ENCODE assay signal across 9 cellular contexts in the genomic region with DNA sequence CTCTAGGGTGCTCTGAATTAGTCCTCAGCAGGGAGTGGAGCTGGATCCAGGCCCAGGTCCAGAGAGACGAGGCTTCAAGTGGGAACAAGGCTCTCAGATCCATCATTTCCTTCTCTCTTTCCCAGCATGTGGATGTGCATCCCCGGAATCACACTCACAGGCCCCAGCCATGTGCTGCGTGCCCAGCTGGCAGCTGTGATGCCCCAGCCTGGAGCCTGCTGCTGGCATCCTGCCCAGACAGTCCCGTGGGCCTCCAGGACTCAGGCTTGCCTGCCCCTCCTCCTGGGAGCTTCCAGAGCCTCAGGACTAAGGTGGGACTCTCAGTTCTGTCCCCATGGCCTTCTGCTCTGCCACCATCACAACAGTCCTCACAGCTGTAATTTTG. TPM values are rescaled to one million over a fixed set of nuclear protein-coding genes. Genes with fewer than 3 reads are reported as not detected.
DNase-seq lines count a peak whose midpoint lies in the region; ATAC-seq, FAIRE-seq and TF ChIP-seq lines count a peak whose summit lies in the region.
"Had no signal": no experiment of that assay in that cellular context is flagged by ENCODE, and none has a peak within 500 bp of the region (broad histone marks: within the 10 kb centered on the region; RNA-seq: fewer than 3 reads in every experiment).

No MANE protein-coding gene starts in this region.

- POLR2A ChIA-PET in H1 (lab: Charles Lee; ENCODE audit: partially characterized antibody), result no interaction called here
- POLR2A ChIA-PET in OCI-LY7 (lab: Charles Lee), result no interaction called here

- no peaks in the 10 kb centered on the region for H3K9me3 Mint-ChIP-seq in activated T-cell treated with anti-CD3 and anti-CD28 coated beads, Interleukin-2, amount 50 U/mL, for 24 hours

- intact Hi-C loops in pancreas (cut with DNase I) (loop anchor here in 1 of 3 donors (10.0 kb wide), 1 partner anchor 103 kb away; a partner anchor contains a TSS), OCI-LY7 (cut with micrococcal nuclease; ENCODE audit: unreplicated experiment) (no loop called here)

- no TSS peak for BruUV-seq in OCI-LY7 (replicated peaks; lab: Mats Ljungman, UMichigan)

- H2BK15ac ChIP-seq in H1 (ENCODE audit: low read length), result no peak overlapping the region

- DNase-seq in DMS 273 treated with DMSO at 0.1 percent for 48 hours (lab: John Stamatoyannopoulos, UW) (peak; percentile 26), NCI-H2196 treated with DMSO at 0.1 percent for 48 hours (lab: John Stamatoyannopoulos, UW; ENCODE audit: unreplicated experiment) (peak; percentile 57), H1 (ENCODE audit: low read depth in 1 of 2, low spot score in 2 of 2) (no peak), pancreas (peak in 4 of 6 donors; percentile 16 to 75 (median 52)), OCI-LY7 (ENCODE audit: low spot score) (no peak)
- DNase-seq in activated effector memory CD4-positive, alpha-beta T cell treated with anti-CD3 and anti-CD28 coated beads, Interleukin-2, amount 50 U/mL, for 16 hours, result no peak
- DNase-seq in activated T-cell treated with anti-CD3 and anti-CD28 coated beads, Interleukin-2, amount 50 U/mL, for 24 hours, result no peak

- no peak overlapping the region for H3K56ac ChIP-seq in H1 (replicated peaks; ENCODE audit: insufficient read length, low read depth, low read length)

- TF ChIP-seq EP300 in H1 (IDR thresholded peaks at IDR 0.05; ENCODE audit: borderline replicate concordance in 1 of 2, low read depth in 2 of 2, low read length in 2 of 2), result no peak

- no peak overlapping the region for H3K27ac ChIP-seq in H1 (ENCODE audit: low read depth, low read length)
- no peak overlapping the region for H3K27ac ChIP-seq in pancreas
- no peak overlapping the region for H3K27ac ChIP-seq in OCI-LY7 (ENCODE audit: low read depth, low read length, poor library complexity, severe bottlenecking)
- H3K27ac ChIP-seq: Peyer's patch had no signal

- no peak overlapping the region for H2BK20ac ChIP-seq in H1 (ENCODE audit: low read length)

- no peak overlapping the region for H3K14ac ChIP-seq in H1 (ENCODE audit: insufficient read length)

- H3K4me1 Mint-ChIP-seq in activated T-cell treated with anti-CD3 and anti-CD28 coated beads, Interleukin-2, amount 50 U/mL, for 24 hours (ENCODE audit: low read depth), result no peaks in the 10 kb centered on the region

- no peak overlapping the region for H3K23ac ChIP-seq in H1 (ENCODE audit: insufficient read length)

- CTCF ChIA-PET in H1 (lab: Charles Lee; ENCODE audit: partially characterized antibody) (interaction anchor here (0.6 to 11.3 kb wide), 61 partner anchors 8 to 493 kb away, joined by 3 to 112 read pairs (median 4); a partner anchor contains a TSS), OCI-LY7 (lab: Charles Lee; ENCODE audit: unreplicated experiment) (no interaction called here)

- H2BK12ac ChIP-seq in H1 (ENCODE audit: low read depth, low read length), result no peak overlapping the region

- no peak overlapping the region for H3K18ac ChIP-seq in H1 (ENCODE audit: extremely low read depth, low read length)

- H3K4me2 ChIP-seq in H1 (ENCODE audit: insufficient read depth in 1 of 2, low read depth in 2 of 2, low read length in 2 of 2) (no peak overlapping the region), OCI-LY7 (ENCODE audit: low read length) (no peak overlapping the region)

- no peak overlapping the region for H4K91ac ChIP-seq in H1 (replicated peaks; ENCODE audit: insufficient read length, low read length)

- H3K4me3 ChIP-seq in H1 (ENCODE audit: extremely low read depth in 1 of 4, insufficient read depth in 2 of 4, low read depth in 3 of 4, low read length in 4 of 4) (no peak overlapping the region), pancreas (no peak overlapping the region), OCI-LY7 (ENCODE audit: low read depth, low read length, poor library complexity, severe bottlenecking) (no peak overlapping the region)
- H3K4me3 ChIP-seq: Peyer's patch had no signal

- no peaks in the 10 kb centered on the region for H3K9me2 ChIP-seq in OCI-LY7 (ENCODE audit: insufficient read depth, low read length)

- no peaks in the 10 kb centered on the region for H4K20me1 ChIP-seq in H1 (replicated peaks in 1 of 2; ENCODE audit: control insufficient read depth in 1 of 2, insufficient read depth in 2 of 2, low read length in 2 of 2)
- H4K20me1 ChIP-seq in OCI-LY7 (ENCODE audit: insufficient read depth, low read length), result no peaks in the 10 kb centered on the region

- no peaks in the 10 kb centered on the region for H3K79me2 ChIP-seq in H1 (ENCODE audit: control insufficient read depth in 1 of 2, insufficient read depth in 2 of 2, low read length in 2 of 2)
- no peaks in the 10 kb centered on the region for H3K79me2 ChIP-seq in OCI-LY7 (ENCODE audit: insufficient read depth, low read depth, low read length)

- peak overlapping the region; percentile 23; the same call in 1 of the 2 replicates for H4K8ac ChIP-seq in H1 (ENCODE audit: extremely low read depth, insufficient read depth, low read length)

- H4K5ac ChIP-seq in H1 (ENCODE audit: insufficient read length, low read depth, low read length), result no peak overlapping the region

- H3K27me3 Mint-ChIP-seq in activated T-cell treated with anti-CD3 and anti-CD28 coated beads, Interleukin-2, amount 50 U/mL, for 24 hours, result peaks cover 12% of the 10 kb centered on the region

- no peak overlapping the region for H3K27ac Mint-ChIP-seq in activated T-cell treated with anti-CD3 and anti-CD28 coated beads, Interleukin-2, amount 50 U/mL, for 24 hours

- no peak overlapping the region for H2BK5ac ChIP-seq in H1 (ENCODE audit: low read depth, low read length)

- H3K9me3 ChIP-seq in H1 (ENCODE audit: insufficient read depth in 2 of 2, low read depth in 1 of 2, low read length in 1 of 2) (no peaks in the 10 kb centered on the region), pancreas (no peaks in the 10 kb centered on the region), OCI-LY7 (ENCODE audit: low read length) (no peaks in the 10 kb centered on the region)
- H3K9me3 ChIP-seq: Peyer's patch had no signal

- H3K4me1 ChIP-seq in H1 (replicated peaks in 1 of 4; ENCODE audit: control insufficient read depth in 3 of 4, insufficient read depth in 4 of 4, low read length in 3 of 4), result peaks cover 0 to 7% (median 1%) of the 10 kb centered on the region in 4 experiments; a peak in 2 of 7 replicates
- H3K4me1 ChIP-seq in pancreas, result no peaks in the 10 kb centered on the region
- no peaks in the 10 kb centered on the region for H3K4me1 ChIP-seq in OCI-LY7 (ENCODE audit: insufficient read depth, low read length, poor library complexity, severe bottlenecking)
- H3K4me1 ChIP-seq: Peyer's patch had no signal

- no peaks in the 10 kb centered on the region for H3K23me2 ChIP-seq in H1 (ENCODE audit: low read depth, low read length)

- H3K36me3 Mint-ChIP-seq in activated T-cell treated with anti-CD3 and anti-CD28 coated beads, Interleukin-2, amount 50 U/mL, for 24 hours (ENCODE audit: low read depth), result no peaks in the 10 kb centered on the region

- no peak overlapping the region for H3K4me3 Mint-ChIP-seq in activated T-cell treated with anti-CD3 and anti-CD28 coated beads, Interleukin-2, amount 50 U/mL, for 24 hours

- FAIRE-seq in H1 (lab: Jason Lieb, UNC) (no peak), pancreas (lab: Jason Lieb, UNC) (no peak)

- H2BK120ac ChIP-seq in H1 (replicated peaks; ENCODE audit: low read depth, low read length), result no peak overlapping the region

- H3K36me3 ChIP-seq in H1 (ENCODE audit: control insufficient read depth in 2 of 4, insufficient read depth in 4 of 4, low read length in 3 of 4) (no peaks in the 10 kb centered on the region), pancreas (no peaks in the 10 kb centered on the region), OCI-LY7 (ENCODE audit: insufficient read depth, low read length) (no peaks in the 10 kb centered on the region)
- H3K36me3 ChIP-seq: Peyer's patch had no signal

- no peak for TF ChIP-seq POLR2A in H1 (IDR thresholded peaks at IDR 0.05; ENCODE audit: control extremely low read depth in 1 of 2, low read depth in 2 of 2, low read length in 2 of 2)

- H2AFZ ChIP-seq in H1 (ENCODE audit: low read length), result no peak overlapping the region
- no peak overlapping the region for H2AFZ ChIP-seq in OCI-LY7 (ENCODE audit: low read length)

- no peak overlapping the region for H2AK5ac ChIP-seq in H1 (ENCODE audit: low read depth, low read length)

- ATAC-seq in pancreas (peak in 3 of 4 donors; percentile 62 to 79 (median 68)), HG03565 (IDR thresholded peaks at IDR 0.05; ENCODE audit: unreplicated experiment) (no peak)

- H3K27me3 ChIP-seq in H1 (replicated peaks in 1 of 4; ENCODE audit: control insufficient read depth in 3 of 4, extremely low read depth in 1 of 4, insufficient read depth in 3 of 4, low read length in 3 of 4), result peaks cover 0 to 4% (median 0%) of the 10 kb centered on the region in 4 experiments; a peak in 1 of 7 replicates
- H3K27me3 ChIP-seq in pancreas, result no peaks in the 10 kb centered on the region
- H3K27me3 ChIP-seq: Peyer's patch had no signal

- H3K4ac ChIP-seq in H1 (replicated peaks; ENCODE audit: insufficient read length, low read depth, low read length), result no peak overlapping the region

- no peak overlapping the region for H3K9ac ChIP-seq in H1 (replicated peaks in 1 of 4; ENCODE audit: extremely low read depth in 1 of 4, low read depth in 3 of 4, low read length in 3 of 4)

- 75% methylated on average over 4 of the region's 4 CpGs; no CpG with 5 or more reads in 1 of the 2 experiments for WGBS in H1 (ENCODE audit: extremely low coverage in 1 of 2, insufficient coverage in 1 of 2, insufficient read length in 1 of 2, insufficient replicate concordance in 2 of 2, low coverage in 1 of 2, low lambda C conversion rate in 2 of 2, missing lambda C conversion rate in 1 of 2), 2 experiments
- WGBS in pancreas, 2 donors, result 21 to 29% methylated on average over 4 of the region's 4 CpGs

- TF ChIP-seq RAD21 in H1 (IDR thresholded peaks at IDR 0.05 in 1 of 2, conservative IDR thresholded peaks at IDR 0.05 in 1 of 2; ENCODE audit: low read depth in 2 of 2, low read length in 2 of 2), result no peak

- TF ChIP-seq CTCF in H1 (IDR thresholded peaks at IDR 0.05; ENCODE audit: control extremely low read depth in 1 of 3, insufficient read depth in 1 of 3, low read depth in 1 of 3, low read length in 3 of 3), result no peak
- no peak for TF ChIP-seq CTCF in pancreas (IDR thresholded peaks at IDR 0.05)
- no peak for TF ChIP-seq CTCF in OCI-LY7 (conservative IDR thresholded peaks at IDR 0.05; ENCODE audit: low read length)

- no peaks in the 10 kb centered on the region; the same call in 1 of the 2 replicates for H3K79me1 ChIP-seq in H1 (ENCODE audit: low read depth, low read length)

RNA-seq across cellular contexts. Expression of a gene that starts 6.2 kb away (rescaled TPM):
- not detected in 2 replicates for total RNA-seq in H1 (2021; fragmentation: NEBNext Ultra II Directional; extraction: Animal tissue kit (Norgen Biotek cat#: 25700))
- polyA plus RNA-seq in H1 (2011; rRNA removed) (not detected in 2 replicates), pancreas (not detected)
- polyA plus RNA-seq in H1 (2011; cell fraction: cytosol; rRNA removed), result not detected
- not detected for polyA plus RNA-seq in H1 (2011; cell fraction: nucleus; rRNA removed)
- polyA plus RNA-seq in H1 (2012, experiment 1 of 2), result not detected in 4 replicates
- polyA plus RNA-seq in H1 (2012, experiment 2 of 2), result not detected
- polyA plus RNA-seq in H1 (2013, experiment 1 of 2), result not detected
- not detected for polyA plus RNA-seq in H1 (2013, experiment 2 of 2)
- polyA minus RNA-seq in H1 (2011; rRNA and poly(A)+ RNA removed), result not detected in 2 replicates
- not detected for polyA minus RNA-seq in H1 (2011; cell fraction: cytosol; rRNA and poly(A)+ RNA removed)
- polyA minus RNA-seq in H1 (2011; cell fraction: nucleus; rRNA and poly(A)+ RNA removed), result not detected
- total RNA-seq in pancreas (not detected), OCI-LY7 (2022) (not detected in 2 replicates)
- total RNA-seq in OCI-LY7 (2014; rRNA removed; shearing (Covaris generic)), result not detected in 2 replicates
- total RNA-seq: Peyer's patch had no signal

RNA-seq across cellular contexts. Expression of a gene that starts 14.5 kb away (rescaled TPM):
- total RNA-seq in H1 (2021; fragmentation: NEBNext Ultra II Directional; extraction: Animal tissue kit (Norgen Biotek cat#: 25700)), result not detected in 2 replicates
- polyA plus RNA-seq in H1 (2011; rRNA removed) (not detected in 2 replicates), pancreas (not detected)
- polyA plus RNA-seq in H1 (2011; cell fraction: cytosol; rRNA removed), result not detected
- polyA plus RNA-seq in H1 (2011; cell fraction: nucleus; rRNA removed), result not detected
- polyA plus RNA-seq in H1 (2012, experiment 1 of 2), result not detected in 4 replicates
- polyA plus RNA-seq in H1 (2012, experiment 2 of 2), result not detected
- not detected for polyA plus RNA-seq in H1 (2013, experiment 1 of 2)
- not detected for polyA plus RNA-seq in H1 (2013, experiment 2 of 2)
- polyA minus RNA-seq in H1 (2011; rRNA and poly(A)+ RNA removed), result not detected in 2 replicates
- polyA minus RNA-seq in H1 (2011; cell fraction: cytosol; rRNA and poly(A)+ RNA removed), result not detected
- not detected for polyA minus RNA-seq in H1 (2011; cell fraction: nucleus; rRNA and poly(A)+ RNA removed)
- total RNA-seq in pancreas (not detected), OCI-LY7 (2022) (not detected in 2 replicates)
- total RNA-seq in OCI-LY7 (2014; rRNA removed; shearing (Covaris generic)), result not detected in 2 replicates
- total RNA-seq: Peyer's patch had no signal

RNA-seq across cellular contexts. Expression of a gene that starts 24.3 kb away (rescaled TPM):
- not detected in 2 replicates for total RNA-seq in H1 (2021; fragmentation: NEBNext Ultra II Directional; extraction: Animal tissue kit (Norgen Biotek cat#: 25700))
- polyA plus RNA-seq in H1 (2011; rRNA removed) (not detected in 2 replicates), pancreas (not detected)
- polyA plus RNA-seq in H1 (2011; cell fraction: cytosol; rRNA removed), result not detected
- not detected for polyA plus RNA-seq in H1 (2011; cell fraction: nucleus; rRNA removed)
- not detected in 4 replicates for polyA plus RNA-seq in H1 (2012, experiment 1 of 2)
- polyA plus RNA-seq in H1 (2012, experiment 2 of 2), result not detected
- polyA plus RNA-seq in H1 (2013, experiment 1 of 2), result not detected
- not detected for polyA plus RNA-seq in H1 (2013, experiment 2 of 2)
- polyA minus RNA-seq in H1 (2011; rRNA and poly(A)+ RNA removed), result not detected in 2 replicates
- not detected for polyA minus RNA-seq in H1 (2011; cell fraction: cytosol; rRNA and poly(A)+ RNA removed)
- polyA minus RNA-seq in H1 (2011; cell fraction: nucleus; rRNA and poly(A)+ RNA removed), result not detected
- total RNA-seq in pancreas (not detected), OCI-LY7 (2022) (not detected in 2 replicates)
- not detected in 2 replicates for total RNA-seq in OCI-LY7 (2014; rRNA removed; shearing (Covaris generic))
- total RNA-seq: Peyer's patch had no signal

RNA-seq across cellular contexts. Expression of a gene that starts 42.6 kb away (rescaled TPM):
- not detected in 2 replicates for total RNA-seq in H1 (2021; fragmentation: NEBNext Ultra II Directional; extraction: Animal tissue kit (Norgen Biotek cat#: 25700))
- polyA plus RNA-seq in H1 (2011; rRNA removed) (not detected in 2 replicates), pancreas (not detected)
- not detected for polyA plus RNA-seq in H1 (2011; cell fraction: cytosol; rRNA removed)
- not detected for polyA plus RNA-seq in H1 (2011; cell fraction: nucleus; rRNA removed)
- not detected in 4 replicates for polyA plus RNA-seq in H1 (2012, experiment 1 of 2)
- polyA plus RNA-seq in H1 (2012, experiment 2 of 2), result not detected
- polyA plus RNA-seq in H1 (2013, experiment 1 of 2), result not detected
- not detected for polyA plus RNA-seq in H1 (2013, experiment 2 of 2)
- polyA minus RNA-seq in H1 (2011; rRNA and poly(A)+ RNA removed), result not detected in 2 replicates
- not detected for polyA minus RNA-seq in H1 (2011; cell fraction: cytosol; rRNA and poly(A)+ RNA removed)
- polyA minus RNA-seq in H1 (2011; cell fraction: nucleus; rRNA and poly(A)+ RNA removed), result not detected
- total RNA-seq in pancreas (not detected), OCI-LY7 (2022) (not detected in 2 replicates)
- total RNA-seq in OCI-LY7 (2014; rRNA removed; shearing (Covaris generic)), result not detected in 2 replicates
- total RNA-seq: Peyer's patch had no signal

Comparison
In these comparisons a context has a peak if more than half of its experiments do, and no peak if none do; other contexts are left out.
1. DNase-seq: peak in DMS 273 treated with DMSO at 0.1 percent for 48 hours (single experiment), NCI-H2196 treated with DMSO at 0.1 percent for 48 hours (single experiment) and pancreas (4 of 6); none in H1 (0 of 2), activated effector memory CD4-positive, alpha-beta T cell treated with anti-CD3 and anti-CD28 coated beads, Interleukin-2, amount 50 U/mL, for 16 hours (single experiment), OCI-LY7 (single experiment) and activated T-cell treated with anti-CD3 and anti-CD28 coated beads, Interleukin-2, amount 50 U/mL, for 24 hours (single experiment).